In the genomic region with DNA sequence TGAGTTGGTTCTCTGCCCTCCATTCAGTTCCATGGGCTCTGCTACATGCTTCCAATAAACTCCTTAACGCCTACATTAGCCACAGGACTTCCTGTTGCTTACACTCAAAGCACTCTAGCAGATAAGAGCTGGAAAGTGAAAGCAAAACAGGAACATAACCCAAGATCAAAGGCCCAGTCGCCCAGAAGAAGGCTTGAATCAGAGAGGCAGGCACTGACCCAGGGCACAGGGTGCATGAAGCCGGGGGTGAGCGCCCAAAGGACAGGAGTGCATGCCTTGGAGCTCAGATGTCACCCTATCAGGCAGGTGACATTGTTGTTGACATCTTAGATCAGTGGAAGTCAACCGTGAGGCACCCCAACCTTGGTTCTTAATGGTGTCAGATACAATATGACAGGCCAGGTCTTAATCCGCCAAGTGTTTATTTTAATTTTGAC, we compare ENCODE assay signal across 8 cellular contexts.
A peak's percentile ranks its signal among the peaks of the same experiment; 100 is the strongest.
DNase-seq lines count a peak whose midpoint lies in the region; ATAC-seq and TF ChIP-seq lines count a peak whose summit lies in the region.

No MANE protein-coding gene starts in this region.

- peak; percentile 94 for DNase-seq in DMS53 (lab: John Stamatoyannopoulos, UW)
- peak; percentile 30 for DNase-seq in activated B cell treated with CpG ODN at 0.5 μM for 24 hours
- peak; percentile 36 for DNase-seq in endodermal cell
- no peak for DNase-seq in neuronal stem cell (ENCODE audit: low spot score)
- no peak for DNase-seq in gastrocnemius medialis

- peaks cover 10% of the 10 kb centered on the region for H3K4me1 ChIP-seq in KMS-11 (ENCODE audit: low read depth, poor library complexity, severe bottlenecking)
- H3K4me1 ChIP-seq in endodermal cell (ENCODE audit: control insufficient read depth, insufficient read depth, low read length), result no peaks in the 10 kb centered on the region
- peaks cover 0 to 2% of the 10 kb centered on the region in 2 donors for H3K4me1 ChIP-seq in neuronal stem cell (ENCODE audit: control insufficient read depth in 2 of 2, insufficient read depth in 1 of 2, low read depth in 1 of 2, low read length in 2 of 2)
- H3K4me1 ChIP-seq in gastrocnemius medialis, result no peaks in the 10 kb centered on the region

- in situ Hi-C loops in gastrocnemius medialis (cut with MboI; ENCODE audit: low sequenced_read_pairs in 4 of 4), result no loop called here

- CTCF ChIA-PET in activated B cell treated with CpG ODN at 0.5 μM for 24 hours (lab: Charles Lee), result interaction anchor here (0.6 to 1.0 kb wide), 3 partner anchors 22 to 61 kb away, joined by 3 read pairs; no protein-coding TSS in a partner anchor

- H3K4me1 Mint-ChIP-seq in activated B cell treated with CpG ODN at 0.5 μM for 24 hours, result peaks cover 48% of the 10 kb centered on the region
- H3K4me1 Mint-ChIP-seq in endodermal cell, result peaks cover 12% of the 10 kb centered on the region
- H3K4me1 Mint-ChIP-seq in stimulated activated memory B cell treated with anti-CD40 and anti-IgM and Interleukin-4, amounts not matched to agents 10 μg/mL and 1 μg/mL and 100 μg/mL, for 72 hours, result peaks cover 25% of the 10 kb centered on the region

- H3K9me3 Mint-ChIP-seq in activated B cell treated with CpG ODN at 0.5 μM for 24 hours, result peaks cover 4% of the 10 kb centered on the region
- no peaks in the 10 kb centered on the region for H3K9me3 Mint-ChIP-seq in endodermal cell
- peaks cover 4% of the 10 kb centered on the region for H3K9me3 Mint-ChIP-seq in stimulated activated memory B cell treated with anti-CD40 and anti-IgM and Interleukin-4, amounts not matched to agents 10 μg/mL and 1 μg/mL and 100 μg/mL, for 72 hours

- no peak for TF ChIP-seq CTCF in KMS-11 (conservative IDR thresholded peaks at IDR 0.05; ENCODE audit: low read depth, low read length)
- no peak for TF ChIP-seq CTCF in activated B cell treated with CpG ODN at 0.5 μM for 24 hours (IDR thresholded peaks at IDR 0.05)
- no peak for TF ChIP-seq CTCF in endodermal cell (conservative IDR thresholded peaks at IDR 0.05)
- no peak for TF ChIP-seq CTCF in gastrocnemius medialis (IDR thresholded peaks at IDR 0.05 in 4 of 5, conservative IDR thresholded peaks at IDR 0.05 in 1 of 5)

- POLR2A ChIA-PET in activated B cell treated with CpG ODN at 0.5 μM for 24 hours (lab: Charles Lee), result interaction anchor here (0.5 to 2.9 kb wide), 9 partner anchors 19 to 1686 kb away, joined by 3 to 36 read pairs (median 3); partner anchors contain the start of genes RPLP1 and TLE3

- H2BK5ac ChIP-seq in neuronal stem cell (ENCODE audit: low read length), result no peak overlapping the region

- H3K18ac ChIP-seq in neuronal stem cell (ENCODE audit: low read length), result no peak overlapping the region

- TF ChIP-seq POLR2A in gastrocnemius medialis (IDR thresholded peaks at IDR 0.05), result no peak

- intact Hi-C loops in activated B cell treated with CpG ODN at 0.5 μM for 24 hours (cut with micrococcal nuclease) (loop anchor here (1.0 kb wide), 1 partner anchor 773 kb away; no protein-coding TSS in a partner anchor), gastrocnemius medialis (cut with DNase I; ENCODE audit: low total_unique reads) (no loop called here)

- H3K23ac ChIP-seq in neuronal stem cell (ENCODE audit: low read depth, low read length, poor library complexity), result no peak overlapping the region

- no peak overlapping the region for H3K9ac ChIP-seq in KMS-11
- no peak overlapping the region for H3K9ac ChIP-seq in endodermal cell (ENCODE audit: extremely low read depth, low read length, poor library complexity, severe bottlenecking)
- no peak overlapping the region for H3K9ac ChIP-seq in neuronal stem cell (ENCODE audit: low read depth, low read length, poor library complexity)

- no peaks in the 10 kb centered on the region for H4K20me1 ChIP-seq in KMS-11 (ENCODE audit: insufficient read depth)

- H3K36me3 Mint-ChIP-seq in activated B cell treated with CpG ODN at 0.5 μM for 24 hours (ENCODE audit: low read depth) (no peaks in the 10 kb centered on the region), endodermal cell (ENCODE audit: low read depth) (no peaks in the 10 kb centered on the region)
- H3K36me3 Mint-ChIP-seq in stimulated activated memory B cell treated with anti-CD40 and anti-IgM and Interleukin-4, amounts not matched to agents 10 μg/mL and 1 μg/mL and 100 μg/mL, for 72 hours, result no peaks in the 10 kb centered on the region

- no peak overlapping the region for H3K4ac ChIP-seq in neuronal stem cell (ENCODE audit: low read length)

- no peak overlapping the region for H2BK120ac ChIP-seq in neuronal stem cell (ENCODE audit: low read depth, low read length)

- H4K91ac ChIP-seq in neuronal stem cell (ENCODE audit: low read depth, low read length, poor library complexity), result no peak overlapping the region

- ATAC-seq in GM21390 (IDR thresholded peaks at IDR 0.05; ENCODE audit: unreplicated experiment) (peak; percentile 92), activated B cell treated with CpG ODN at 0.5 μM for 24 hours (ENCODE audit: low read depth) (peak; percentile 72), gastrocnemius medialis (no peak)
- peak; percentile 87 for ATAC-seq in stimulated activated memory B cell treated with anti-CD40 and anti-IgM and Interleukin-4, amounts not matched to agents 10 μg/mL and 1 μg/mL and 100 μg/mL, for 72 hours

- H2BK12ac ChIP-seq in neuronal stem cell (ENCODE audit: low read length), result no peak overlapping the region

- H3K27me3 ChIP-seq in KMS-11 (ENCODE audit: insufficient read depth, low read depth), result no peaks in the 10 kb centered on the region
- H3K27me3 ChIP-seq in endodermal cell (ENCODE audit: control insufficient read depth, insufficient read depth, low read length, poor library complexity, severe bottlenecking), result peaks cover 11% of the 10 kb centered on the region
- peaks cover 0 to 5% (median 0%) of the 10 kb centered on the region in 3 experiments for H3K27me3 ChIP-seq in neuronal stem cell (ENCODE audit: control insufficient read depth in 3 of 3, insufficient read depth in 3 of 3, low read depth in 1 of 3, low read length in 3 of 3)
- H3K27me3 ChIP-seq in gastrocnemius medialis, result no peaks in the 10 kb centered on the region

- H3K9me3 ChIP-seq in endodermal cell (ENCODE audit: control insufficient read depth, low read length), result no peaks in the 10 kb centered on the region
- H3K9me3 ChIP-seq in neuronal stem cell (replicated peaks in 1 of 2; ENCODE audit: control insufficient read depth in 2 of 2, insufficient read depth in 1 of 2, low read depth in 1 of 2, low read length in 2 of 2), result no peaks in the 10 kb centered on the region
- no peaks in the 10 kb centered on the region for H3K9me3 ChIP-seq in gastrocnemius medialis

- H2BK15ac ChIP-seq in neuronal stem cell (ENCODE audit: low read length), result no peak overlapping the region

- H3K4me3 ChIP-seq in KMS-11 (IDR thresholded peaks at IDR 0.05; ENCODE audit: insufficient read depth, low read depth, low read length) (no peak overlapping the region), endodermal cell (ENCODE audit: low read length) (no peak overlapping the region), neuronal stem cell (ENCODE audit: low read length in 2 of 2) (no peak overlapping the region), gastrocnemius medialis (no peak overlapping the region)

- no peak overlapping the region for H3K14ac ChIP-seq in neuronal stem cell (ENCODE audit: low read length)

- H3K27ac ChIP-seq in KMS-11, result no peak overlapping the region
- no peak overlapping the region for H3K27ac ChIP-seq in endodermal cell (ENCODE audit: low read depth, low read length)
- no peak overlapping the region for H3K27ac ChIP-seq in neuronal stem cell (replicated peaks; ENCODE audit: low read length)
- no peak overlapping the region for H3K27ac ChIP-seq in gastrocnemius medialis

- H3K79me2 ChIP-seq in KMS-11 (ENCODE audit: insufficient read depth, low read depth), result no peaks in the 10 kb centered on the region

- WGBS in endodermal cell (ENCODE audit: insufficient coverage in 1 of 2, insufficient read length in 1 of 2), 2 experiments, result 89% methylated on average over 5 to 6 of the region's 6 CpGs
- no CpG with 5 or more reads among the region's 6 CpGs for WGBS in neuronal stem cell (ENCODE audit: extremely low coverage in 2 of 2, insufficient read length in 2 of 2, insufficient replicate concordance in 1 of 2), 2 donors

- H4K8ac ChIP-seq in neuronal stem cell (ENCODE audit: low read depth, low read length), result no peak overlapping the region

- H2AK5ac ChIP-seq in neuronal stem cell (ENCODE audit: low read depth, low read length), result no peak overlapping the region

- H3K36me3 ChIP-seq in KMS-11 (ENCODE audit: insufficient read depth) (no peaks in the 10 kb centered on the region), endodermal cell (ENCODE audit: control insufficient read depth, insufficient read depth, low read length) (no peaks in the 10 kb centered on the region), neuronal stem cell (replicated peaks in 1 of 2; ENCODE audit: control insufficient read depth in 2 of 2, insufficient read depth in 2 of 2, low read length in 2 of 2) (no peaks in the 10 kb centered on the region), gastrocnemius medialis (no peaks in the 10 kb centered on the region)

- no peaks in the 10 kb centered on the region for H3K27me3 Mint-ChIP-seq in activated B cell treated with CpG ODN at 0.5 μM for 24 hours
- H3K27me3 Mint-ChIP-seq in endodermal cell (ENCODE audit: insufficient read depth), result peaks cover 12% of the 10 kb centered on the region
- H3K27me3 Mint-ChIP-seq in stimulated activated memory B cell treated with anti-CD40 and anti-IgM and Interleukin-4, amounts not matched to agents 10 μg/mL and 1 μg/mL and 100 μg/mL, for 72 hours, result no peaks in the 10 kb centered on the region

- peak overlapping the region; percentile 27; the same call in 1 of the 2 replicates for H3K4me2 ChIP-seq in KMS-11
- no peak overlapping the region for H3K4me2 ChIP-seq in neuronal stem cell (ENCODE audit: insufficient read depth, low read length, poor library complexity, severe bottlenecking)

- H3K27ac Mint-ChIP-seq in activated B cell treated with CpG ODN at 0.5 μM for 24 hours (peak overlapping the region; percentile 85), endodermal cell (no peak overlapping the region)
- peak overlapping the region; percentile 64 for H3K27ac Mint-ChIP-seq in stimulated activated memory B cell treated with anti-CD40 and anti-IgM and Interleukin-4, amounts not matched to agents 10 μg/mL and 1 μg/mL and 100 μg/mL, for 72 hours

- peak overlapping the region; percentile 53 for H2AFZ ChIP-seq in KMS-11 (ENCODE audit: low read depth)
- no peak overlapping the region for H2AFZ ChIP-seq in neuronal stem cell (ENCODE audit: low read length)

- H3K4me3 Mint-ChIP-seq in activated B cell treated with CpG ODN at 0.5 μM for 24 hours, result peak overlapping the region; percentile 47
- H3K4me3 Mint-ChIP-seq in endodermal cell, result no peak overlapping the region
- H3K4me3 Mint-ChIP-seq in stimulated activated memory B cell treated with anti-CD40 and anti-IgM and Interleukin-4, amounts not matched to agents 10 μg/mL and 1 μg/mL and 100 μg/mL, for 72 hours, result peak overlapping the region; percentile 18

- no peaks in the 10 kb centered on the region for H3K79me1 ChIP-seq in neuronal stem cell (ENCODE audit: low read depth, low read length)

Comparison
In these comparisons a context has a peak if more than half of its experiments do, and no peak if none do; other contexts are left out.
1. DNase-seq: peak in DMS53 (single experiment), activated B cell treated with CpG ODN at 0.5 μM for 24 hours (single experiment) and endodermal cell (single experiment); none in neuronal stem cell (single experiment) and gastrocnemius medialis (0 of 2).
2. ATAC-seq: peak in GM21390 (single experiment), activated B cell treated with CpG ODN at 0.5 μM for 24 hours (single experiment) and stimulated activated memory B cell treated with anti-CD40 and anti-IgM and Interleukin-4, amounts not matched to agents 10 μg/mL and 1 μg/mL and 100 μg/mL, for 72 hours (single experiment); none in gastrocnemius medialis (0 of 2).